In genomic region chr12:39442895-39443703, GRCh38 we compare ENCODE assay signal across 1 cellular context.
TF ChIP-seq lines count a peak whose summit lies in the region.

KIF21A (minus strand) TSS chr12:39443120; CDS start chr12:39442970, 150 bp downstream.

TF ChIP-seq in HepG2, 621 proteins besides CTCF, POLR2A, EP300 and RAD21 (continued from another document and continues in another):
- TF ChIP-seq RNF219 (CRISPR knock-in tag; IDR thresholded peaks at IDR 0.05): no peak
- TF ChIP-seq LBX2 (CRISPR knock-in tag; IDR thresholded peaks at IDR 0.05; ENCODE audit: borderline replicate concordance): peak; percentile 53; the same call in 1 of the 2 replicates
- no peak for TF ChIP-seq RFX1 (IDR thresholded peaks at IDR 0.05)
- peak; percentile 18; the same call in 1 of the 2 replicates for TF ChIP-seq ZNF607 (CRISPR knock-in tag; IDR thresholded peaks at IDR 0.05; ENCODE audit: borderline replicate concordance)
- TF ChIP-seq GMEB1 (CRISPR knock-in tag; IDR thresholded peaks at IDR 0.05; ENCODE audit: borderline replicate concordance): no peak
- peak; percentile 22 for TF ChIP-seq ZNF547 (CRISPR knock-in tag; IDR thresholded peaks at IDR 0.05)
- TF ChIP-seq ZIK1 (CRISPR knock-in tag; IDR thresholded peaks at IDR 0.05; ENCODE audit: borderline replicate concordance, low read depth): no peak
- no peak for TF ChIP-seq PPARG (CRISPR knock-in tag; conservative IDR thresholded peaks at IDR 0.05)
- TF ChIP-seq NAIF1 (CRISPR knock-in tag; IDR thresholded peaks at IDR 0.05; ENCODE audit: borderline replicate concordance): 0 out of 2 replicates have a peak, but pooled peaks have one; percentile 35
- TF ChIP-seq MEIS1 (CRISPR knock-in tag; IDR thresholded peaks at IDR 0.05; ENCODE audit: borderline replicate concordance): peak; percentile 37; the same call in 1 of the 2 replicates
- TF ChIP-seq HCFC1 (IDR thresholded peaks at IDR 0.05; ENCODE audit: low read depth, low read length): no peak
- TF ChIP-seq ZBTB14 (CRISPR knock-in tag; IDR thresholded peaks at IDR 0.05): 0 out of 2 replicates have a peak, but pooled peaks have one; percentile 16
- TF ChIP-seq KLF11 (CRISPR knock-in tag; IDR thresholded peaks at IDR 0.05): 0 out of 2 replicates have a peak, but pooled peaks have one; percentile 21
- TF ChIP-seq KLF16 (CRISPR knock-in tag; IDR thresholded peaks at IDR 0.05): peak in 1 of 2 experiments; percentile 73; a peak in 2 of 4 replicates
- peak; percentile 70 for TF ChIP-seq ZMYM4 (CRISPR knock-in tag; IDR thresholded peaks at IDR 0.05)
- 0 out of 2 replicates have a peak, but pooled peaks have one; percentile 55 for TF ChIP-seq ZNF816 (CRISPR knock-in tag; IDR thresholded peaks at IDR 0.05; ENCODE audit: borderline replicate concordance)
- TF ChIP-seq ARNTL (CRISPR knock-in tag; IDR thresholded peaks at IDR 0.05): no peak
- 0 out of 2 replicates have a peak, but pooled peaks have one; percentile 30 for TF ChIP-seq TOPORS (CRISPR knock-in tag; IDR thresholded peaks at IDR 0.05)
- TF ChIP-seq MLXIP (CRISPR knock-in tag; IDR thresholded peaks at IDR 0.05; ENCODE audit: borderline replicate concordance): 0 out of 2 replicates have a peak, but pooled peaks have one; percentile 75
- peak; percentile 76 for TF ChIP-seq PAXIP1 (CRISPR knock-in tag; conservative IDR thresholded peaks at IDR 0.05)
- peak; percentile 85 for TF ChIP-seq ZNF749 (CRISPR knock-in tag; IDR thresholded peaks at IDR 0.05; ENCODE audit: borderline replicate concordance)
- peak; percentile 90; the same call in 1 of the 2 replicates for TF ChIP-seq ZSCAN25 (CRISPR knock-in tag; IDR thresholded peaks at IDR 0.05)
- TF ChIP-seq ZNF670 (CRISPR knock-in tag; IDR thresholded peaks at IDR 0.05; ENCODE audit: borderline replicate concordance): peak; percentile 62; the same call in 1 of the 2 replicates
- TF ChIP-seq MAX (IDR thresholded peaks at IDR 0.05): peak; percentile 32
- TF ChIP-seq ZNF773 (CRISPR knock-in tag; IDR thresholded peaks at IDR 0.05; ENCODE audit: borderline replicate concordance): 0 out of 2 replicates have a peak, but pooled peaks have one; percentile 23
- 0 out of 4 replicates have a peak, but pooled peaks of 1 of the 2 experiments have one; percentile 24 for TF ChIP-seq ATF4 (CRISPR knock-in tag; IDR thresholded peaks at IDR 0.05)
- no peak; the same call in 1 of the 2 replicates for TF ChIP-seq KDM4B (CRISPR knock-in tag; IDR thresholded peaks at IDR 0.05)
- peak; percentile 76 for TF ChIP-seq SKI (IDR thresholded peaks at IDR 0.05; ENCODE audit: partially characterized antibody)
- 0 out of 2 replicates have a peak, but pooled peaks have one; percentile 18 for TF ChIP-seq ZNF605 (CRISPR knock-in tag; IDR thresholded peaks at IDR 0.05)
- no peak for TF ChIP-seq DZIP1 (CRISPR knock-in tag; IDR thresholded peaks at IDR 0.05)
- peak; percentile 62; the same call in 1 of the 2 replicates for TF ChIP-seq ZNF441 (CRISPR knock-in tag; IDR thresholded peaks at IDR 0.05; ENCODE audit: borderline replicate concordance)
- no peak for TF ChIP-seq ZNF672 (CRISPR knock-in tag; IDR thresholded peaks at IDR 0.05)
- TF ChIP-seq ZBTB1 (CRISPR knock-in tag; IDR thresholded peaks at IDR 0.05; ENCODE audit: borderline replicate concordance): no peak
